ENCODE assay signal across 17 cellular contexts in genomic region chr15:94177112-94177511, GRCh38. TPM values are rescaled to one million over a fixed set of nuclear protein-coding genes. Genes with fewer than 3 reads are reported as not detected.
DNase-seq lines count a peak whose midpoint lies in the region; ATAC-seq, FAIRE-seq and TF ChIP-seq lines count a peak whose summit lies in the region.
"Had no signal": no experiment of that assay in that cellular context is flagged by ENCODE, and none has a peak within 500 bp of the region (broad histone marks: within the 10 kb centered on the region; RNA-seq: fewer than 3 reads in every experiment).

No MANE protein-coding gene starts in this region.

- H3K4me3 ChIP-seq in bronchial epithelial cell (ENCODE audit: low read depth, low read length) (no peak overlapping the region), trophoblast cell (ENCODE audit: low read depth, low read length) (no peak overlapping the region)

- H4K8ac ChIP-seq in trophoblast cell (ENCODE audit: low read depth, low read length) = no peak overlapping the region

- H3K4ac ChIP-seq in trophoblast cell (ENCODE audit: low read depth, low read length) = no peak overlapping the region

- H2AK5ac ChIP-seq in trophoblast cell (ENCODE audit: low read length) = no peak overlapping the region

- H3K79me2 ChIP-seq in trophoblast cell (ENCODE audit: control insufficient read depth, insufficient read depth, low read length, poor library complexity) = no peaks in the 10 kb centered on the region
- H3K79me2 ChIP-seq: parathyroid adenoma had no signal

- H4K91ac ChIP-seq in trophoblast cell (ENCODE audit: low read depth, low read length) = no peak overlapping the region

- H4K12ac ChIP-seq in trophoblast cell (ENCODE audit: low read depth, low read length) = no peak overlapping the region

- no peaks in the 10 kb centered on the region for H3K79me1 ChIP-seq in trophoblast cell (ENCODE audit: low read length)

- H3K27ac ChIP-seq in trophoblast cell (ENCODE audit: low read depth, low read length) = no peak overlapping the region
- H3K27ac ChIP-seq: parathyroid adenoma had no signal

- H3K9me3 Mint-ChIP-seq in activated naive CD4-positive, alpha-beta T cell treated with anti-CD3 and anti-CD28 coated beads, Interleukin-2, amount 50 U/mL, for 72 hours = peaks cover 5 to 14% of the 10 kb centered on the region in 2 donors

- H3K4me2 ChIP-seq in trophoblast cell (ENCODE audit: low read length) = no peak overlapping the region

- H3K23ac ChIP-seq in trophoblast cell (ENCODE audit: low read length) = no peak overlapping the region

- no peak overlapping the region for H2BK5ac ChIP-seq in trophoblast cell (ENCODE audit: low read depth, low read length, poor library complexity)

- H3K18ac ChIP-seq in trophoblast cell (ENCODE audit: low read length) = no peak overlapping the region

- no peaks in the 10 kb centered on the region for H3K4me1 ChIP-seq in trophoblast cell (ENCODE audit: control insufficient read depth in 1 of 2, insufficient read depth in 2 of 2, low read length in 2 of 2)
- H3K4me1 ChIP-seq: parathyroid adenoma had no signal

- no peak for DNase-seq in activated naive CD4-positive, alpha-beta T cell treated with anti-CD3 and anti-CD28 coated beads, Interleukin-2, amount 50 U/mL, for 72 hours (ENCODE audit: low spot score in 2 of 2)
- DNase-seq in activated naive CD4-positive, alpha-beta T cell treated with Interleukin-2 at 50 U/mL for 16 hours = no peak
- DNase-seq in RCC 7860 (ENCODE audit: low spot score) (peak; percentile 48), bronchial epithelial cell (ENCODE audit: low read depth) (peak; percentile 82), trophoblast cell (peak; percentile 65 to 87), Ammon's horn (ENCODE audit: low spot score) (no peak)
- DNase-seq: activated effector memory CD4-positive, alpha-beta T cell treated with Interleukin-2 at 50 U/mL for 16 hours; DMS153; effector memory CD8-positive, alpha-beta T cell; glutamatergic neuron; GOT3; NCI-H187; NCI-H526 treated with DMSO at 0.1 percent for 48 hours had no signal

- H3K9ac ChIP-seq in trophoblast cell (ENCODE audit: low read length) = no peak overlapping the region
- H3K9ac ChIP-seq: parathyroid adenoma had no signal

- WGBS in trophoblast cell (ENCODE audit: extremely low coverage, insufficient coverage, insufficient read length) = no CpG with 5 or more reads among the region's 4 CpGs

- H3K36me3 Mint-ChIP-seq in activated naive CD4-positive, alpha-beta T cell treated with anti-CD3 and anti-CD28 coated beads, Interleukin-2, amount 50 U/mL, for 72 hours = peaks cover 5 to 8% of the 10 kb centered on the region in 2 donors

- H3K36me3 ChIP-seq in bronchial epithelial cell (ENCODE audit: control insufficient read depth, insufficient read depth, low read length) = no peaks in the 10 kb centered on the region
- H3K36me3 ChIP-seq in trophoblast cell (ENCODE audit: control insufficient read depth in 1 of 2, insufficient read depth in 2 of 2, low read length in 2 of 2) = no peaks in the 10 kb centered on the region

- peak; percentile 16 to 25 for ATAC-seq in activated naive CD4-positive, alpha-beta T cell treated with anti-CD3 and anti-CD28 coated beads, Interleukin-2, amount 50 U/mL, for 72 hours
- ATAC-seq in GM19328 (IDR thresholded peaks at IDR 0.05; ENCODE audit: unreplicated experiment) (no peak), GM21515 (IDR thresholded peaks at IDR 0.05; ENCODE audit: unreplicated experiment) (no peak)
- ATAC-seq: effector memory CD8-positive, alpha-beta T cell had no signal

- H2BK12ac ChIP-seq in trophoblast cell (ENCODE audit: low read length) = no peak overlapping the region

- H2BK120ac ChIP-seq in trophoblast cell (ENCODE audit: insufficient read depth, low read length, poor library complexity) = no peak overlapping the region

- H3K9me3 ChIP-seq in trophoblast cell (ENCODE audit: insufficient read depth, low read depth, low read length) = no peaks in the 10 kb centered on the region

- no peak overlapping the region for H3K27ac Mint-ChIP-seq in activated naive CD4-positive, alpha-beta T cell treated with anti-CD3 and anti-CD28 coated beads, Interleukin-2, amount 50 U/mL, for 72 hours
- H3K27ac Mint-ChIP-seq: effector memory CD8-positive, alpha-beta T cell had no signal

- H2AFZ ChIP-seq in trophoblast cell (ENCODE audit: insufficient read depth, low read length, poor library complexity) = no peak overlapping the region
- H2AFZ ChIP-seq: parathyroid adenoma had no signal

- TF ChIP-seq CTCF in bronchial epithelial cell (IDR thresholded peaks at IDR 0.05; ENCODE audit: insufficient read depth, low read length, severe bottlenecking) = no peak

- FAIRE-seq in RCC 7860 (lab: Jason Lieb, UNC) (no peak), bronchial epithelial cell (lab: Jason Lieb, UNC) (no peak)
- FAIRE-seq: islet of Langerhans had no signal

- no peak overlapping the region for H3K14ac ChIP-seq in trophoblast cell (ENCODE audit: low read length)

- no peaks in the 10 kb centered on the region for H3K27me3 ChIP-seq in bronchial epithelial cell (ENCODE audit: control insufficient read depth, insufficient read depth, low read length)
- no peaks in the 10 kb centered on the region for H3K27me3 ChIP-seq in trophoblast cell (ENCODE audit: insufficient read depth, low read length)

RNA-seq across cellular contexts. Expression of gene MCTP2, which starts 54.2 kb away (rescaled TPM):
- 10 to 100 TPM; 31.4 to 48.2 TPM for total RNA-seq in activated naive CD4-positive, alpha-beta T cell treated with anti-CD3 and anti-CD28 coated beads, Interleukin-2, amount 50 U/mL, for 72 hours
- total RNA-seq in bronchial epithelial cell = 15.9 and 20.0 TPM in 2 replicates
- 3.0 and 3.3 TPM in 2 replicates for polyA plus RNA-seq in trophoblast cell (2013)

Comparison
In these comparisons a context has a peak if more than half of its experiments do, and no peak if none do; other contexts are left out.
1. ATAC-seq: peak in activated naive CD4-positive, alpha-beta T cell treated with anti-CD3 and anti-CD28 coated beads, Interleukin-2, amount 50 U/mL, for 72 hours (2 of 2); none in GM19328 (single experiment) and GM21515 (single experiment).
2. DNase-seq: peak in RCC 7860 (single experiment), bronchial epithelial cell (single experiment) and trophoblast cell (2 of 2); none in activated naive CD4-positive, alpha-beta T cell treated with anti-CD3 and anti-CD28 coated beads, Interleukin-2, amount 50 U/mL, for 72 hours (0 of 2), activated naive CD4-positive, alpha-beta T cell treated with Interleukin-2 at 50 U/mL for 16 hours (single experiment) and Ammon's horn (single experiment).